12 cellular contexts compared by ENCODE assay signal in the genomic region with DNA sequence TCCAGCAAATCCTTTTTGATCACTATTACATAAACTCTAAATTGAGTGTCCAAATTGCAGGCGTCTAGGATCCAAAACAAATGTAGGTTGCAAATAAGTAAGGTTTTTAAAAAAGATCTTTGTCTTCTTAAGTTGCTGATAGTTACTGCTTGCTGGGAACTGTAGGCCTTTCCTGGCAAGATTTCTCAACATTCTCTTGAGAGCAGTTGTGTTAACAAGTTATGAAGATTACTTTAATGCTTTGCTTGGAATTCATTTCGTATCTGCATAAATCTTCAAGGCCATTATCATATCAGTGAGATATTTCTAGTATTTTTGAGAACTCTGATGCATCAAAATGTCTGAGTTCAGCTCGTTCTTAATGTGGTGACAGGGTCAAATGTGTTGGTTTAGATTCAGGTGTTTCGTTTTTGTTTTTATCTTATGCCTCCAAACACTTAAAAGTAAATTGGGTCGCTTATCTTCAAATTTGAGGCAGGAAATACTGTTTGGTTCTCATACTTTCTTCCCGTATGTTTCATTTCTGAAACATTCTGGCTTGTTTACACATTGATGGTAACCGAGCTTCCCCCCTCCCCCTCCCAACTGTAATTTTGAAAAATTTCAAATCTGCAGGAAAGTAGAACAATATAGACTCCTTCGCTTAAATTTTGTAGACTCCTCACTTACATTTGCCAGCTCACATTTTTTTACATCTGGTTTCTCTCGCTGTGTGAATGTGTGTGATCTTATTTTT.
DNase-seq lines count a peak whose midpoint lies in the region; ATAC-seq and TF ChIP-seq lines count a peak whose summit lies in the region.
"Had no signal": no experiment of that assay in that cellular context is flagged by ENCODE, and none has a peak within 500 bp of the region (broad histone marks: within the 10 kb centered on the region; RNA-seq: fewer than 3 reads in every experiment).

No MANE protein-coding gene starts in this region.

- TF ChIP-seq POLR2A in breast epithelium (IDR thresholded peaks at IDR 0.05) = no peak

- TF ChIP-seq CTCF in breast epithelium (IDR thresholded peaks at IDR 0.05) = no peak

- CTCF ChIA-PET in activated CD4-positive, alpha-beta T cell treated with anti-CD3 and anti-CD28 coated beads for 36 hours (lab: Charles Lee) = interaction anchor here (0.7 to 2.9 kb wide), 6 partner anchors 9 to 72 kb away, joined by 3 to 13 read pairs (median 4); no protein-coding TSS in a partner anchor

- no peaks in the 10 kb centered on the region for H3K27me3 ChIP-seq in stomach smooth muscle (ENCODE audit: control insufficient read depth in 1 of 2, insufficient read depth in 2 of 2, low read length in 2 of 2)
- H3K27me3 ChIP-seq in breast epithelium = no peaks in the 10 kb centered on the region

- no peaks in the 10 kb centered on the region for H3K27me3 Mint-ChIP-seq in activated CD4-positive, alpha-beta T cell treated with anti-CD3 and anti-CD28 coated beads for 36 hours
- peaks cover 6% of the 10 kb centered on the region for H3K27me3 Mint-ChIP-seq in activated T-helper 2 cell treated with anti-CD3 and anti-CD28 coated beads, Interferon-gamma antibody, Interleukin-2, Interleukin-4, amounts not matched to agents 10 μg/mL and 5 μg/mL and 100 μg/mL, durations not matched to agents 14 hours and 24 hours and 36 hours (ENCODE audit: low read depth)

- H3K9me3 ChIP-seq in stomach smooth muscle (ENCODE audit: control insufficient read depth in 2 of 2, low read length in 2 of 2) (no peaks in the 10 kb centered on the region), breast epithelium (no peaks in the 10 kb centered on the region)

- H3K4me3 ChIP-seq in stomach smooth muscle (ENCODE audit: low read length in 2 of 2) = no peak overlapping the region
- H3K4me3 ChIP-seq in breast epithelium = no peak overlapping the region

- ATAC-seq in activated CD4-positive, alpha-beta T cell treated with anti-CD3 and anti-CD28 coated beads for 36 hours = peak; percentile 27
- peak; percentile 66 for ATAC-seq in left ventricle myocardium superior
- no peak for ATAC-seq in GM19324 (IDR thresholded peaks at IDR 0.05; ENCODE audit: low FRiP score, unreplicated experiment)
- ATAC-seq: left colon; stimulated activated naive B cell treated with anti-CD40 and anti-IgM and Interleukin-4, amounts not matched to agents 10 μg/mL and 1 μg/mL and 100 μg/mL, for 72 hours had no signal

- POLR2A ChIA-PET in activated CD4-positive, alpha-beta T cell treated with anti-CD3 and anti-CD28 coated beads for 36 hours (lab: Charles Lee) = no interaction called here

- peaks cover 2% of the 10 kb centered on the region for H3K9me3 Mint-ChIP-seq in activated CD4-positive, alpha-beta T cell treated with anti-CD3 and anti-CD28 coated beads for 36 hours (ENCODE audit: low read depth)
- H3K9me3 Mint-ChIP-seq in activated T-helper 2 cell treated with anti-CD3 and anti-CD28 coated beads, Interferon-gamma antibody, Interleukin-2, Interleukin-4, amounts not matched to agents 10 μg/mL and 5 μg/mL and 100 μg/mL, durations not matched to agents 14 hours and 24 hours and 36 hours = no peaks in the 10 kb centered on the region

- H3K36me3 Mint-ChIP-seq in activated CD4-positive, alpha-beta T cell treated with anti-CD3 and anti-CD28 coated beads for 36 hours (ENCODE audit: low read depth) = no peaks in the 10 kb centered on the region
- H3K36me3 Mint-ChIP-seq in activated T-helper 2 cell treated with anti-CD3 and anti-CD28 coated beads, Interferon-gamma antibody, Interleukin-2, Interleukin-4, amounts not matched to agents 10 μg/mL and 5 μg/mL and 100 μg/mL, durations not matched to agents 14 hours and 24 hours and 36 hours (ENCODE audit: low read depth) = peaks cover 8% of the 10 kb centered on the region
- H3K36me3 Mint-ChIP-seq: stimulated activated naive B cell treated with anti-CD40 and anti-IgM and Interleukin-4, amounts not matched to agents 10 μg/mL and 1 μg/mL and 100 μg/mL, for 72 hours had no signal

- H3K27ac Mint-ChIP-seq in activated CD4-positive, alpha-beta T cell treated with anti-CD3 and anti-CD28 coated beads for 36 hours = peak overlapping the region; percentile 85
- peak overlapping the region; percentile 69 for H3K27ac Mint-ChIP-seq in activated T-helper 2 cell treated with anti-CD3 and anti-CD28 coated beads, Interferon-gamma antibody, Interleukin-2, Interleukin-4, amounts not matched to agents 10 μg/mL and 5 μg/mL and 100 μg/mL, durations not matched to agents 14 hours and 24 hours and 36 hours
- H3K27ac Mint-ChIP-seq: stimulated activated naive B cell treated with anti-CD40 and anti-IgM and Interleukin-4, amounts not matched to agents 10 μg/mL and 1 μg/mL and 100 μg/mL, for 72 hours had no signal

- H3K9ac ChIP-seq in stomach smooth muscle (ENCODE audit: low read length in 2 of 2) = no peak overlapping the region

- H3K36me3 ChIP-seq in stomach smooth muscle (ENCODE audit: control insufficient read depth in 2 of 2, insufficient read depth in 2 of 2, low read length in 2 of 2) (no peaks in the 10 kb centered on the region), breast epithelium (no peaks in the 10 kb centered on the region)

- peaks cover 7% of the 10 kb centered on the region for H3K4me1 ChIP-seq in stomach smooth muscle (ENCODE audit: control insufficient read depth, insufficient read depth, low read length)
- no peaks in the 10 kb centered on the region for H3K4me1 ChIP-seq in breast epithelium

- H3K27ac ChIP-seq in stomach smooth muscle (ENCODE audit: low read length) = peak overlapping the region; percentile 0
- H3K27ac ChIP-seq in breast epithelium = peak overlapping the region in 1 of 2 donors; percentile 1

- H3K4me3 Mint-ChIP-seq in activated CD4-positive, alpha-beta T cell treated with anti-CD3 and anti-CD28 coated beads for 36 hours = peak overlapping the region; percentile 55
- peak overlapping the region; percentile 31 for H3K4me3 Mint-ChIP-seq in activated T-helper 2 cell treated with anti-CD3 and anti-CD28 coated beads, Interferon-gamma antibody, Interleukin-2, Interleukin-4, amounts not matched to agents 10 μg/mL and 5 μg/mL and 100 μg/mL, durations not matched to agents 14 hours and 24 hours and 36 hours (ENCODE audit: low read depth)
- H3K4me3 Mint-ChIP-seq: stimulated activated naive B cell treated with anti-CD40 and anti-IgM and Interleukin-4, amounts not matched to agents 10 μg/mL and 1 μg/mL and 100 μg/mL, for 72 hours had no signal

- DNase-seq in activated CD4-positive, alpha-beta T cell treated with anti-CD3 and anti-CD28 coated beads for 36 hours = no peak
- no peak for DNase-seq in activated CD4-positive, alpha-beta T cell treated with anti-CD3 and anti-CD28 coated beads for 48 hours
- DNase-seq in activated T-helper 2 cell treated with anti-CD3 and anti-CD28 coated beads, Interferon-gamma antibody, Interleukin-2, Interleukin-4, amounts not matched to agents 10 μg/mL and 5 μg/mL and 100 μg/mL, durations not matched to agents 14 hours and 24 hours and 36 hours (ENCODE audit: low spot score) = no peak
- no peak for DNase-seq in left ventricle myocardium superior
- no peak for DNase-seq in breast epithelium (ENCODE audit: low spot score in 2 of 2)
- no peak for DNase-seq in RKO (ENCODE audit: low spot score)
- DNase-seq: cortex of kidney; left colon; NCI-H510A treated with DMSO at 0.1 percent for 48 hours; stimulated activated naive B cell treated with anti-CD40 and anti-IgM and Interleukin-4, amounts not matched to agents 10 μg/mL and 1 μg/mL and 100 μg/mL, for 72 hours had no signal

- intact Hi-C loops in activated CD4-positive, alpha-beta T cell treated with anti-CD3 and anti-CD28 coated beads for 36 hours (cut with DNase I, micrococcal nuclease) = no loop called here
- intact Hi-C loops in activated T-helper 2 cell treated with anti-CD3 and anti-CD28 coated beads, Interferon-gamma antibody, Interleukin-2, Interleukin-4, amounts not matched to agents 10 μg/mL and 5 μg/mL and 100 μg/mL, durations not matched to agents 14 hours and 24 hours and 36 hours (cut with micrococcal nuclease) = no loop called here
- intact Hi-C loops in left ventricle myocardium superior (cut with micrococcal nuclease) = no loop called here
- intact Hi-C loops in breast epithelium (cut with DNase I; ENCODE audit: low total_unique reads) = no loop called here

- peaks cover 56% of the 10 kb centered on the region for H3K4me1 Mint-ChIP-seq in activated CD4-positive, alpha-beta T cell treated with anti-CD3 and anti-CD28 coated beads for 36 hours
- peaks cover 46% of the 10 kb centered on the region for H3K4me1 Mint-ChIP-seq in activated T-helper 2 cell treated with anti-CD3 and anti-CD28 coated beads, Interferon-gamma antibody, Interleukin-2, Interleukin-4, amounts not matched to agents 10 μg/mL and 5 μg/mL and 100 μg/mL, durations not matched to agents 14 hours and 24 hours and 36 hours (ENCODE audit: low read depth)
